ENCODE assay signal across 25 cellular contexts in the genomic region with DNA sequence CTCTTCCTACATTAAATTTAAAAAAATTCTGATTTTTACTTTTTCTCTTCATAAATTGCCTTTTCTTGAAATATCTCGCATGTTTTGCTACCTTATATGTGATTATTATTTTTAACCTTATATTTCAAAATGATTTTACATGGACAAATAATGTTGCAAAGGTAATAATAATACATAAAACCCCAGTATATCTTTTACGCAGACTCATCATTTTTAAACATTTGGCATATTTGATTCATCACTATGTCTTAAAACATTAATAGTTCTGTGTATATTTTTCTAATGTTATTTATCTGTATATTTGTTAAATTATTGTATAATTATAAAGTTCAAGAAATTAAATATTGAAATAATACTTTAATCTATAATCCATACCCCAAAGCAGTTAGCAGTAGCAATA.
"Had no signal": no experiment of that assay in that cellular context is flagged by ENCODE, and none has a peak within 500 bp of the region (broad histone marks: within the 10 kb centered on the region; RNA-seq: fewer than 3 reads in every experiment).

No MANE protein-coding gene starts in this region.

- H3K36me3 ChIP-seq: adrenal gland, colonic mucosa, esophagus squamous epithelium had no signal

- ATAC-seq: activated CD4-positive, alpha-beta T cell treated with anti-CD3 and anti-CD28 coated beads for 36 hours; activated naive CD8-positive, alpha-beta T cell treated with anti-CD3 and anti-CD28 coated beads, Interleukin-2, amount 50 U/mL, for 24 hours; activated T-cell treated with anti-CD3 and anti-CD28 coated beads, Interleukin-2, amount 50 U/mL, for 4 hours; activated T-helper 17 cell treated with anti-CD3 and anti-CD28 coated beads, Interleukin-2, amount 50 U/mL, for 72 hours; body of pancreas had no signal

- H3K36me3 Mint-ChIP-seq: activated CD4-positive, alpha-beta memory T cell treated with anti-CD3 and anti-CD28 coated beads for 36 hours; activated naive CD4-positive, alpha-beta T cell treated with anti-CD3 and anti-CD28 coated beads, Interleukin-2, amount 50 U/mL, for 24 hours; activated naive CD8-positive, alpha-beta T cell treated with anti-CD3 and anti-CD28 coated beads for 36 hours had no signal

- H3K27ac Mint-ChIP-seq: activated CD4-positive, alpha-beta memory T cell treated with anti-CD3 and anti-CD28 coated beads for 36 hours; activated CD4-positive, alpha-beta T cell treated with anti-CD3 and anti-CD28 coated beads for 36 hours; activated CD4-positive, alpha-beta T cell treated with anti-CD3 and anti-CD28 coated beads, Interleukin-2, amount 10 ng/mL, durations not matched to agents 24 days and 14 days; activated naive CD4-positive, alpha-beta T cell treated with anti-CD3 and anti-CD28 coated beads for 36 hours; activated naive CD4-positive, alpha-beta T cell treated with anti-CD3 and anti-CD28 coated beads, Interleukin-2, amount 50 U/mL, for 24 hours; activated naive CD8-positive, alpha-beta T cell treated with anti-CD3 and anti-CD28 coated beads for 36 hours; activated naive CD8-positive, alpha-beta T cell treated with anti-CD3 and anti-CD28 coated beads, Interleukin-2, amount 50 U/mL, for 24 hours; activated T-helper 17 cell treated with anti-CD3 and anti-CD28 coated beads, Interleukin-2, amount 50 U/mL, for 72 hours had no signal

- H3K4me1 Mint-ChIP-seq: activated CD4-positive, alpha-beta T cell treated with anti-CD3 and anti-CD28 coated beads for 36 hours; activated CD4-positive, alpha-beta T cell treated with anti-CD3 and anti-CD28 coated beads, Interleukin-2, amount 10 ng/mL, durations not matched to agents 24 days and 14 days; activated naive CD4-positive, alpha-beta T cell treated with anti-CD3 and anti-CD28 coated beads, Interleukin-2, amount 50 U/mL, for 24 hours; activated naive CD8-positive, alpha-beta T cell treated with anti-CD3 and anti-CD28 coated beads for 36 hours; activated naive CD8-positive, alpha-beta T cell treated with anti-CD3 and anti-CD28 coated beads, Interleukin-2, amount 50 U/mL, for 24 hours; activated T-helper 17 cell treated with anti-CD3 and anti-CD28 coated beads, Interleukin-2, amount 50 U/mL, for 72 hours had no signal

- H3K4me3 ChIP-seq: adrenal gland, body of pancreas, colonic mucosa, esophagus squamous epithelium had no signal

- H3K4me3 Mint-ChIP-seq: activated CD4-positive, alpha-beta memory T cell treated with anti-CD3 and anti-CD28 coated beads for 36 hours; activated CD4-positive, alpha-beta T cell treated with anti-CD3 and anti-CD28 coated beads for 36 hours; activated CD4-positive, alpha-beta T cell treated with anti-CD3 and anti-CD28 coated beads, Interleukin-2, amount 10 ng/mL, durations not matched to agents 24 days and 14 days; activated naive CD4-positive, alpha-beta T cell treated with anti-CD3 and anti-CD28 coated beads for 36 hours; activated naive CD4-positive, alpha-beta T cell treated with anti-CD3 and anti-CD28 coated beads, Interleukin-2, amount 50 U/mL, for 24 hours; activated naive CD8-positive, alpha-beta T cell treated with anti-CD3 and anti-CD28 coated beads for 36 hours; activated naive CD8-positive, alpha-beta T cell treated with anti-CD3 and anti-CD28 coated beads, Interleukin-2, amount 50 U/mL, for 24 hours; activated T-cell treated with anti-CD3 and anti-CD28 coated beads, Interleukin-2, amount 50 U/mL, for 4 hours; activated T-helper 17 cell treated with anti-CD3 and anti-CD28 coated beads, Interleukin-2, amount 50 U/mL, for 72 hours had no signal

- H3K9me3 ChIP-seq: adrenal gland, body of pancreas, colonic mucosa, esophagus squamous epithelium had no signal

- H3K27ac ChIP-seq: adrenal gland, body of pancreas, colonic mucosa, epithelial cell of prostate, esophagus squamous epithelium had no signal

- H3K27me3 ChIP-seq: adrenal gland, body of pancreas, colonic mucosa, esophagus squamous epithelium had no signal

- FAIRE-seq: endothelial cell of umbilical vein had no signal

- H3K27me3 Mint-ChIP-seq: activated CD4-positive, alpha-beta memory T cell treated with anti-CD3 and anti-CD28 coated beads for 36 hours; activated CD4-positive, alpha-beta T cell treated with anti-CD3 and anti-CD28 coated beads for 36 hours; activated CD4-positive, alpha-beta T cell treated with anti-CD3 and anti-CD28 coated beads, Interleukin-2, amount 10 ng/mL, durations not matched to agents 24 days and 14 days; activated naive CD4-positive, alpha-beta T cell treated with anti-CD3 and anti-CD28 coated beads, Interleukin-2, amount 50 U/mL, for 24 hours; activated naive CD8-positive, alpha-beta T cell treated with anti-CD3 and anti-CD28 coated beads for 36 hours; activated naive CD8-positive, alpha-beta T cell treated with anti-CD3 and anti-CD28 coated beads, Interleukin-2, amount 50 U/mL, for 24 hours; activated T-helper 17 cell treated with anti-CD3 and anti-CD28 coated beads, Interleukin-2, amount 50 U/mL, for 72 hours had no signal

- H3K9me3 Mint-ChIP-seq: activated CD4-positive, alpha-beta T cell treated with anti-CD3 and anti-CD28 coated beads, Interleukin-2, amount 10 ng/mL, durations not matched to agents 24 days and 14 days had no signal

- DNase-seq: activated CD4-positive, alpha-beta memory T cell treated with anti-CD3 and anti-CD28 coated beads for 36 hours; activated CD4-positive, alpha-beta T cell treated with anti-CD3 and anti-CD28 coated beads for 36 hours; activated CD4-positive, alpha-beta T cell treated with anti-CD3 and anti-CD28 coated beads, Interleukin-2, amount 10 ng/mL, durations not matched to agents 24 days and 14 days; activated CD4-positive, CD25-positive, alpha-beta regulatory T cell; activated CD4-positive, CD25-positive, alpha-beta regulatory T cell treated with anti-CD3 and anti-CD28 coated beads, Interleukin-2, amount 50 U/mL, for 72 hours; activated effector memory CD4-positive, alpha-beta T cell treated with anti-CD3 and anti-CD28 coated beads, Interleukin-2, amount 50 U/mL, for 16 hours; activated naive CD4-positive, alpha-beta T cell treated with anti-CD3 and anti-CD28 coated beads for 36 hours; activated naive CD8-positive, alpha-beta T cell treated with anti-CD3 and anti-CD28 coated beads for 36 hours; activated naive CD8-positive, alpha-beta T cell treated with anti-CD3 and anti-CD28 coated beads, Interleukin-2, amount 50 U/mL, for 24 hours; activated T-cell treated with anti-CD3 and anti-CD28 coated beads, Interleukin-2, amount 50 U/mL, for 4 hours; adrenal gland; amygdala; aorta; body of pancreas; caudate nucleus; colonic mucosa; effector CD8-positive, alpha-beta T cell; esophagus squamous epithelium; foreskin melanocyte; head of caudate nucleus; T-helper 2 cell had no signal

- H3K4me1 ChIP-seq: adrenal gland, body of pancreas, colonic mucosa, esophagus squamous epithelium had no signal
